19 cellular contexts compared by ENCODE assay signal in genomic region chr10:7513936-7514335, GRCh38.
DNase-seq lines count a peak whose midpoint lies in the region; ATAC-seq and TF ChIP-seq lines count a peak whose summit lies in the region.
"Had no signal": no experiment of that assay in that cellular context is flagged by ENCODE, and none has a peak within 500 bp of the region (broad histone marks: within the 10 kb centered on the region; RNA-seq: fewer than 3 reads in every experiment).

No MANE protein-coding gene starts in this region.

- no peak for ATAC-seq in CD4-positive, alpha-beta T cell (ENCODE audit: poor library complexity)
- no peak for ATAC-seq in effector memory CD8-positive, alpha-beta T cell (replicated peaks)
- ATAC-seq in activated CD4-positive, CD25-positive, alpha-beta regulatory T cell treated with anti-CD3 and anti-CD28 coated beads, Interleukin-2, amount 50 U/mL, for 24 hours, result no peak
- ATAC-seq: GM12878 had no signal

- no peaks in the 10 kb centered on the region for H3K27me3 Mint-ChIP-seq in CD4-positive, alpha-beta T cell
- no peaks in the 10 kb centered on the region for H3K27me3 Mint-ChIP-seq in effector memory CD8-positive, alpha-beta T cell
- peaks cover 9% of the 10 kb centered on the region for H3K27me3 Mint-ChIP-seq in progenitor cell of endocrine pancreas
- H3K27me3 Mint-ChIP-seq: IgD-negative memory B cell had no signal

- no peak overlapping the region for H3K27ac ChIP-seq in CD4-positive, alpha-beta T cell (ENCODE audit: low read depth, low read length)

- peaks cover 9% of the 10 kb centered on the region for H3K9me3 Mint-ChIP-seq in CD4-positive, alpha-beta T cell
- peaks cover 10 to 14% of the 10 kb centered on the region in 2 donors for H3K9me3 Mint-ChIP-seq in effector memory CD8-positive, alpha-beta T cell
- peaks cover 24% of the 10 kb centered on the region for H3K9me3 Mint-ChIP-seq in progenitor cell of endocrine pancreas (ENCODE audit: low read depth)

- POLR2A ChIA-PET in CD4-positive, alpha-beta T cell (lab: Charles Lee), result no interaction called here

- H3K4me1 Mint-ChIP-seq in CD4-positive, alpha-beta T cell (ENCODE audit: low read depth), result peaks cover 51% of the 10 kb centered on the region
- peaks cover 14 to 33% of the 10 kb centered on the region in 2 donors for H3K4me1 Mint-ChIP-seq in effector memory CD8-positive, alpha-beta T cell (ENCODE audit: low read depth in 2 of 2)
- peaks cover 15% of the 10 kb centered on the region for H3K4me1 Mint-ChIP-seq in progenitor cell of endocrine pancreas (ENCODE audit: low read depth)

- H3K27me3 ChIP-seq in CD4-positive, alpha-beta T cell (ENCODE audit: control insufficient read depth, insufficient read depth, low read length), result no peaks in the 10 kb centered on the region
- no peaks in the 10 kb centered on the region for H3K27me3 ChIP-seq in H7 (ENCODE audit: control insufficient read depth, insufficient read depth, low read length)

- CTCF ChIA-PET in CD4-positive, alpha-beta T cell (lab: Charles Lee), result no interaction called here

- intact Hi-C loops in CD4-positive, alpha-beta T cell (cut with DNase I, micrococcal nuclease), result no loop called here

- H3K4me3 ChIP-seq in H7 (ENCODE audit: insufficient read depth, low read depth, low read length), result no peak overlapping the region
- H3K4me3 ChIP-seq: GM12878 had no signal

- peaks cover 12% of the 10 kb centered on the region for H3K9me3 ChIP-seq in CD4-positive, alpha-beta T cell (ENCODE audit: control insufficient read depth, low read length)

- no peaks in the 10 kb centered on the region for H3K36me3 ChIP-seq in H7 (replicated peaks; ENCODE audit: control insufficient read depth, insufficient read depth, low read length)

- H3K27ac Mint-ChIP-seq in CD4-positive, alpha-beta T cell, result peak overlapping the region; percentile 25
- peak overlapping the region; percentile 7 to 75 for H3K27ac Mint-ChIP-seq in effector memory CD8-positive, alpha-beta T cell
- peak overlapping the region; percentile 73 for H3K27ac Mint-ChIP-seq in progenitor cell of endocrine pancreas
- H3K27ac Mint-ChIP-seq: HFFc6, IgD-negative memory B cell had no signal

- H3K4me3 Mint-ChIP-seq in CD4-positive, alpha-beta T cell, result no peak overlapping the region
- H3K4me3 Mint-ChIP-seq in effector memory CD8-positive, alpha-beta T cell, result peak overlapping the region in 1 of 2 donors; percentile 39
- peak overlapping the region; percentile 11 for H3K4me3 Mint-ChIP-seq in progenitor cell of endocrine pancreas (ENCODE audit: low read depth)
- H3K4me3 Mint-ChIP-seq: HFFc6, IgD-negative memory B cell had no signal

- H3K36me3 Mint-ChIP-seq in CD4-positive, alpha-beta T cell (ENCODE audit: low read depth), result peaks cover 11% of the 10 kb centered on the region
- H3K36me3 Mint-ChIP-seq in effector memory CD8-positive, alpha-beta T cell (ENCODE audit: insufficient read depth), result peaks cover 3% of the 10 kb centered on the region
- H3K36me3 Mint-ChIP-seq in progenitor cell of endocrine pancreas (ENCODE audit: insufficient read depth), result peaks cover 4% of the 10 kb centered on the region

- TF ChIP-seq CTCF in CD4-positive, alpha-beta T cell (IDR thresholded peaks at IDR 0.05), result no peak
- TF ChIP-seq CTCF in progenitor cell of endocrine pancreas (IDR thresholded peaks at IDR 0.05; ENCODE audit: unreplicated experiment), result no peak

- no peak for DNase-seq in CD4-positive, alpha-beta T cell
- peak; percentile 39 for DNase-seq in H7
- DNase-seq in effector memory CD8-positive, alpha-beta T cell, result no peak
- no peak for DNase-seq in progenitor cell of endocrine pancreas (ENCODE audit: low spot score, unreplicated experiment)
- no peak for DNase-seq in stimulated activated CD4-positive, alpha-beta T cell treated with anti-CD3 and anti-CD28 coated beads, Interleukin-2, amount 100 ng/mL, for 48 hours
- DNase-seq in GM19240 (ENCODE audit: insufficient read length, low spot score), result no peak
- DNase-seq: ACHN, DMS153, HFFc6, Karpas-422, NCI-H1436 treated with DMSO at 0.1 percent for 48 hours, NCI-H2029 treated with DMSO at 0.1 percent for 48 hours, NCI-H82, RPMI8226, SHP77 treated with DMSO at 0.1 percent for 48 hours, T-helper 1 cell had no signal
